In genomic region chr5:14850419-14851066, GRCh38 we compare ENCODE assay signal across 25 cellular contexts. TPM values are rescaled to one million over a fixed set of nuclear protein-coding genes. Genes with fewer than 3 reads are reported as not detected.
DNase-seq lines count a peak whose midpoint lies in the region; ATAC-seq and TF ChIP-seq lines count a peak whose summit lies in the region.
"Had no signal": no experiment of that assay in that cellular context is flagged by ENCODE, and none has a peak within 500 bp of the region (broad histone marks: within the 10 kb centered on the region; RNA-seq: fewer than 3 reads in every experiment).

No MANE protein-coding gene starts in this region.

- no peak overlapping the region for H2BK15ac ChIP-seq in neuronal stem cell (ENCODE audit: low read length)

- H2BK120ac ChIP-seq in neuronal stem cell (ENCODE audit: low read depth, low read length) = no peak overlapping the region

- H4K8ac ChIP-seq in neuronal stem cell (ENCODE audit: low read depth, low read length) = no peak overlapping the region

- H3K4me3 ChIP-seq in CD4-positive, alpha-beta memory T cell (ENCODE audit: low read length in 2 of 2) = no peak overlapping the region
- H3K4me3 ChIP-seq in GM23338 (0 out of 2 replicates have a peak overlapping the region, but pooled peaks have one; percentile 21), neuronal stem cell (ENCODE audit: low read length in 2 of 2) (no peak overlapping the region)
- H3K4me3 ChIP-seq: ascending aorta, lung, SJSA1, spleen, tibial artery had no signal

- peaks cover 36 to 41% of the 10 kb centered on the region in 2 donors for H3K36me3 Mint-ChIP-seq in CD4-positive, alpha-beta memory T cell
- H3K36me3 Mint-ChIP-seq in GM23338 (ENCODE audit: low read depth) = no peaks in the 10 kb centered on the region
- H3K36me3 Mint-ChIP-seq in dendritic cell treated with granulocyte-macrophage colony-stimulating factor and Interleukin-4, amounts not matched to agents 40 ng/mL and 50 ng/mL, for 4 days (ENCODE audit: low read depth) = peaks cover 43% of the 10 kb centered on the region
- H3K36me3 Mint-ChIP-seq in Calu3 (ENCODE audit: insufficient read depth, unreplicated experiment) = no peaks in the 10 kb centered on the region

- H3K79me2 ChIP-seq in GM23338 (replicated peaks; ENCODE audit: insufficient read depth) = no peaks in the 10 kb centered on the region

- H3K4me3 Mint-ChIP-seq in CD4-positive, alpha-beta memory T cell = no peak overlapping the region
- H3K4me3 Mint-ChIP-seq in GM23338 (no peak overlapping the region), Calu3 (ENCODE audit: low read depth, unreplicated experiment) (no peak overlapping the region)
- no peak overlapping the region for H3K4me3 Mint-ChIP-seq in dendritic cell treated with granulocyte-macrophage colony-stimulating factor and Interleukin-4, amounts not matched to agents 40 ng/mL and 50 ng/mL, for 4 days
- H3K4me3 Mint-ChIP-seq: activated T-cell treated with anti-CD3 and anti-CD28 coated beads, Interleukin-2, amount 50 U/mL, for 24 hours had no signal

- peak overlapping the region; percentile 66 for H2AFZ ChIP-seq in GM23338
- H2AFZ ChIP-seq in neuronal stem cell (ENCODE audit: low read length) = peak overlapping the region; percentile 13

- H3K36me3 ChIP-seq in CD4-positive, alpha-beta memory T cell (ENCODE audit: insufficient read depth, low read length) = no peaks in the 10 kb centered on the region
- H3K36me3 ChIP-seq in GM23338 (ENCODE audit: insufficient read depth) (no peaks in the 10 kb centered on the region), neuronal stem cell (replicated peaks in 1 of 2; ENCODE audit: control insufficient read depth in 2 of 2, insufficient read depth in 2 of 2, low read length in 2 of 2) (no peaks in the 10 kb centered on the region)
- H3K36me3 ChIP-seq: ascending aorta, SJSA1 had no signal

- H3K18ac ChIP-seq in neuronal stem cell (ENCODE audit: low read length) = no peak overlapping the region

- no peaks in the 10 kb centered on the region for H3F3A ChIP-seq in GM23338 (replicated peaks; ENCODE audit: low read depth)

- no peak for TF ChIP-seq CTCF in GM23338 (conservative IDR thresholded peaks at IDR 0.05; ENCODE audit: low read depth in 2 of 2)
- no peak for TF ChIP-seq CTCF in Calu3 (IDR thresholded peaks at IDR 0.05; ENCODE audit: unreplicated experiment)

- no peak overlapping the region for H3K4ac ChIP-seq in neuronal stem cell (ENCODE audit: low read length)

- DNase-seq in CD4-positive, alpha-beta memory T cell = no peak
- no peak for DNase-seq in GM23338 (ENCODE audit: low spot score)
- no peak for DNase-seq in neuronal stem cell (ENCODE audit: low spot score)
- DNase-seq in Calu3 = no peak
- DNase-seq in effector CD4-positive, alpha-beta T cell = no peak
- DNase-seq: activated CD4-positive, CD25-positive, alpha-beta regulatory T cell; activated gamma-delta T cell; activated T-cell treated with anti-CD3 and anti-CD28 coated beads, Interleukin-2, amount 50 U/mL, for 24 hours; C1 segment of cervical spinal cord; Caco-2; central memory CD4-positive, alpha-beta T cell; dermis blood vessel endothelial cell; NCI-H1092; NCI-H1694; NCI-H446 treated with DMSO at 0.1 percent for 48 hours; NCI-H774; spleen; stimulated activated CD4-positive, alpha-beta T cell treated with anti-CD3 and anti-CD28 coated beads, Interleukin-2, amount 100 ng/mL, for 24 hours; stimulated activated CD8-positive, alpha-beta memory T cell treated with anti-CD3 and anti-CD28 coated beads, Interleukin-4, amount 100 ng/mL, for 48 hours; tibial artery had no signal

- H3K79me1 ChIP-seq in neuronal stem cell (ENCODE audit: low read depth, low read length) = no peaks in the 10 kb centered on the region

- no peaks in the 10 kb centered on the region for H4K20me1 ChIP-seq in GM23338 (replicated peaks; ENCODE audit: insufficient read depth)

- H3K27ac Mint-ChIP-seq in CD4-positive, alpha-beta memory T cell = peak overlapping the region in 6 of 7 donors; percentile 47 to 88 (median 65)
- H3K27ac Mint-ChIP-seq in GM23338 (peak overlapping the region; percentile 53; the same call in 1 of the 2 replicates), Calu3 (ENCODE audit: unreplicated experiment) (no peak overlapping the region)
- H3K27ac Mint-ChIP-seq in dendritic cell treated with granulocyte-macrophage colony-stimulating factor and Interleukin-4, amounts not matched to agents 40 ng/mL and 50 ng/mL, for 4 days = peak overlapping the region; percentile 35

- H3K27me3 ChIP-seq in CD4-positive, alpha-beta memory T cell (ENCODE audit: insufficient read depth, low read length) = no peaks in the 10 kb centered on the region
- H3K27me3 ChIP-seq in GM23338 (ENCODE audit: insufficient read depth) (no peaks in the 10 kb centered on the region), neuronal stem cell (ENCODE audit: control insufficient read depth in 3 of 3, insufficient read depth in 3 of 3, low read depth in 1 of 3, low read length in 3 of 3) (no peaks in the 10 kb centered on the region)
- H3K27me3 ChIP-seq: ascending aorta, SJSA1, spleen, tibial artery had no signal

- no peak overlapping the region for H2AK5ac ChIP-seq in neuronal stem cell (ENCODE audit: low read depth, low read length)

- no peaks in the 10 kb centered on the region for H3K27me3 Mint-ChIP-seq in CD4-positive, alpha-beta memory T cell
- H3K27me3 Mint-ChIP-seq in GM23338 (ENCODE audit: insufficient read depth, low read depth, poor library complexity) (no peaks in the 10 kb centered on the region), Calu3 (ENCODE audit: unreplicated experiment) (no peaks in the 10 kb centered on the region)
- H3K27me3 Mint-ChIP-seq in dendritic cell treated with granulocyte-macrophage colony-stimulating factor and Interleukin-4, amounts not matched to agents 40 ng/mL and 50 ng/mL, for 4 days = no peaks in the 10 kb centered on the region
- H3K27me3 Mint-ChIP-seq: activated T-cell treated with anti-CD3 and anti-CD28 coated beads, Interleukin-2, amount 50 U/mL, for 24 hours had no signal

- no peak overlapping the region for H2BK12ac ChIP-seq in neuronal stem cell (ENCODE audit: low read length)

- no peaks in the 10 kb centered on the region for H3K4me1 ChIP-seq in CD4-positive, alpha-beta memory T cell (ENCODE audit: insufficient read depth, low read length)
- H3K4me1 ChIP-seq in GM23338 (ENCODE audit: insufficient read depth) (peaks cover 34% of the 10 kb centered on the region), neuronal stem cell (ENCODE audit: control insufficient read depth in 2 of 2, insufficient read depth in 1 of 2, low read depth in 1 of 2, low read length in 2 of 2) (peaks cover 0 to 8% of the 10 kb centered on the region in 2 donors)
- H3K4me1 ChIP-seq: Caco-2, SJSA1 had no signal

- H3K27ac ChIP-seq in CD4-positive, alpha-beta memory T cell (ENCODE audit: low read depth, low read length) = no peak overlapping the region
- H3K27ac ChIP-seq in GM23338 (ENCODE audit: low read depth) (peak overlapping the region; percentile 74), neuronal stem cell (replicated peaks; ENCODE audit: low read length) (no peak overlapping the region)
- H3K27ac ChIP-seq: ascending aorta, SJSA1, spleen, tibial artery had no signal

- no TSS peak for BruUV-seq in Calu3 (replicated peaks; lab: Mats Ljungman, UMichigan)

- ATAC-seq in GM23338 (peak; percentile 28), GM21515 (IDR thresholded peaks at IDR 0.05; ENCODE audit: unreplicated experiment) (no peak)

- no peaks in the 10 kb centered on the region for H3K9me3 Mint-ChIP-seq in CD4-positive, alpha-beta memory T cell
- H3K9me3 Mint-ChIP-seq in GM23338 = no peaks in the 10 kb centered on the region
- H3K9me3 Mint-ChIP-seq in dendritic cell treated with granulocyte-macrophage colony-stimulating factor and Interleukin-4, amounts not matched to agents 40 ng/mL and 50 ng/mL, for 4 days = no peaks in the 10 kb centered on the region
- no peaks in the 10 kb centered on the region for H3K9me3 Mint-ChIP-seq in Calu3 (ENCODE audit: low read depth, unreplicated experiment)
- H3K9me3 Mint-ChIP-seq: activated T-cell treated with anti-CD3 and anti-CD28 coated beads, Interleukin-2, amount 50 U/mL, for 24 hours had no signal

- no peaks in the 10 kb centered on the region for H3K9me2 ChIP-seq in GM23338 (ENCODE audit: insufficient read depth)

- H3K23ac ChIP-seq in neuronal stem cell (ENCODE audit: low read depth, low read length, poor library complexity) = no peak overlapping the region

- CTCF ChIA-PET in CD4-positive, alpha-beta memory T cell (lab: Charles Lee; ENCODE audit: partially characterized antibody) = interaction anchor here (1.5 to 1.6 kb wide), 2 partner anchors 123 to 152 kb away, joined by 3 to 6 read pairs; no protein-coding TSS in a partner anchor
- CTCF ChIA-PET in Calu3 (lab: Charles Lee) = no interaction called here

- H3K14ac ChIP-seq in neuronal stem cell (ENCODE audit: low read length) = no peak overlapping the region

- no peaks in the 10 kb centered on the region for H3K9me3 ChIP-seq in CD4-positive, alpha-beta memory T cell (ENCODE audit: control insufficient read depth in 1 of 2, low read length in 2 of 2)
- H3K9me3 ChIP-seq in neuronal stem cell (replicated peaks in 1 of 2; ENCODE audit: control insufficient read depth in 2 of 2, insufficient read depth in 1 of 2, low read depth in 1 of 2, low read length in 2 of 2) = no peaks in the 10 kb centered on the region
- H3K9me3 ChIP-seq: ascending aorta, Caco-2, SJSA1, spleen, tibial artery had no signal

- no peak overlapping the region for H2BK5ac ChIP-seq in neuronal stem cell (ENCODE audit: low read length)

- peaks cover 30 to 37% (median 34%) of the 10 kb centered on the region in 4 donors for H3K4me1 Mint-ChIP-seq in CD4-positive, alpha-beta memory T cell
- H3K4me1 Mint-ChIP-seq in GM23338 (peaks cover 26% of the 10 kb centered on the region), Calu3 (ENCODE audit: low read depth, unreplicated experiment) (peaks cover 15% of the 10 kb centered on the region)
- peaks cover 30% of the 10 kb centered on the region for H3K4me1 Mint-ChIP-seq in dendritic cell treated with granulocyte-macrophage colony-stimulating factor and Interleukin-4, amounts not matched to agents 40 ng/mL and 50 ng/mL, for 4 days (ENCODE audit: low read depth)

- H3K9ac ChIP-seq in neuronal stem cell (ENCODE audit: low read depth, low read length, poor library complexity) = no peak overlapping the region

- intact Hi-C loops in CD4-positive, alpha-beta memory T cell (cut with micrococcal nuclease) = no loop called here
- intact Hi-C loops in dendritic cell treated with granulocyte-macrophage colony-stimulating factor and Interleukin-4, amounts not matched to agents 40 ng/mL and 50 ng/mL, for 4 days (cut with micrococcal nuclease) = no loop called here
- intact Hi-C loops in Calu3 (cut with micrococcal nuclease; ENCODE audit: unreplicated experiment) = no loop called here

- peak overlapping the region; percentile 72; the same call in 1 of the 2 replicates for H3K4me2 ChIP-seq in GM23338
- H3K4me2 ChIP-seq in neuronal stem cell (ENCODE audit: insufficient read depth, low read length, poor library complexity, severe bottlenecking) = no peak overlapping the region

- no CpG with 5 or more reads among the region's 10 CpGs for WGBS in neuronal stem cell (ENCODE audit: extremely low coverage in 2 of 2, insufficient read length in 2 of 2, insufficient replicate concordance in 1 of 2), 2 donors

- no peak overlapping the region for H4K91ac ChIP-seq in neuronal stem cell (ENCODE audit: low read depth, low read length, poor library complexity)

- POLR2A ChIA-PET in CD4-positive, alpha-beta memory T cell (lab: Charles Lee; ENCODE audit: partially characterized antibody) = no interaction called here

RNA-seq across cellular contexts. Expression of gene ANKH, which starts 21.0 kb away (rescaled TPM):
- 100 to 1,000 TPM; 161 to 165 TPM for total RNA-seq in CD4-positive, alpha-beta memory T cell
- 10 to 100 TPM; 34.1 to 67.1 TPM for polyA plus RNA-seq in CD4-positive, alpha-beta memory T cell
- 3.7 and 6.1 TPM in 2 replicates for total RNA-seq in GM23338 (2014; rRNA removed; shearing (Covaris generic))
- 5.0 TPM in 2 replicates for polyA plus RNA-seq in GM23338 (2016; fragmentation: Nextera tagmentation; extraction: Ambion mirVana)
- 0.56 TPM for polyA plus RNA-seq in neuronal stem cell (2013, experiment 1 of 2)
- polyA plus RNA-seq in neuronal stem cell (2013, experiment 2 of 2) = 0.66 TPM
- 42.1 and 53.2 TPM in 2 replicates for total RNA-seq in Calu3 (2022)
